Comparison of ENCODE assay signal across 16 cellular contexts in genomic region chr9:6194934-6195333, GRCh38. TPM values are rescaled to one million over a fixed set of nuclear protein-coding genes. Genes with fewer than 3 reads are reported as not detected.
DNase-seq lines count a peak whose midpoint lies in the region; ATAC-seq and TF ChIP-seq lines count a peak whose summit lies in the region.
"Had no signal": no experiment of that assay in that cellular context is flagged by ENCODE, and none has a peak within 500 bp of the region (broad histone marks: within the 10 kb centered on the region; RNA-seq: fewer than 3 reads in every experiment).

No MANE protein-coding gene starts in this region.

- in situ Hi-C loops in GM13976 (cut with MboI; ENCODE audit: low sequenced_read_pairs, unreplicated experiment), result no loop called here

- peaks cover 17% of the 10 kb centered on the region for H3K27me3 Mint-ChIP-seq in activated CD4-positive, alpha-beta T cell treated with anti-CD3 and anti-CD28 coated beads, Interleukin-2, amount 10 ng/mL, durations not matched to agents 7 days and 5 days
- H3K27me3 Mint-ChIP-seq in progenitor cell of endocrine pancreas, result peaks cover 2% of the 10 kb centered on the region
- H3K27me3 Mint-ChIP-seq: dendritic cell treated with granulocyte-macrophage colony-stimulating factor and Interleukin-4, amounts not matched to agents 40 ng/mL and 50 ng/mL, for 4 days had no signal

- no peak for ATAC-seq in stimulated activated effector memory CD8-positive, alpha-beta T cell treated with anti-CD3 and anti-CD28 coated beads, Interleukin-12 subunit alpha, Interleukin-12 subunit beta, amount 100 ng/mL, for 72 hours
- ATAC-seq: gastrocnemius medialis; Right ventricle myocardium inferior; stimulated activated naive CD8-positive, alpha-beta T cell treated with anti-CD3 and anti-CD28 coated beads, Interleukin-15, amount 100 ng/mL, for 72 hours had no signal

- TF ChIP-seq CTCF in LNCaP clone FGC (IDR thresholded peaks at IDR 0.05; ENCODE audit: control insufficient read depth, extremely low read depth, insufficient read depth) (peak; percentile 29; the same call in 1 of the 2 replicates), cardiac fibroblast (IDR thresholded peaks at IDR 0.05; ENCODE audit: low read depth, low read length) (peak; percentile 36), progenitor cell of endocrine pancreas (IDR thresholded peaks at IDR 0.05; ENCODE audit: unreplicated experiment) (peak; percentile 36), GM13976 (IDR thresholded peaks at IDR 0.05; ENCODE audit: borderline replicate concordance, control extremely low read depth, extremely low read depth, insufficient read depth, missing control alignments) (no peak)

- POLR2A ChIA-PET in activated CD4-positive, alpha-beta T cell treated with anti-CD3 and anti-CD28 coated beads, Interleukin-2, amount 10 ng/mL, durations not matched to agents 7 days and 5 days (lab: Charles Lee), result no interaction called here

- DNase-seq in activated CD4-positive, alpha-beta T cell treated with anti-CD3 and anti-CD28 coated beads for 48 hours, result peak; percentile 11
- DNase-seq in activated CD4-positive, alpha-beta T cell treated with anti-CD3 and anti-CD28 coated beads, Interleukin-2, amount 10 ng/mL, durations not matched to agents 7 days and 5 days, result no peak
- DNase-seq in LNCaP clone FGC (ENCODE audit: low read depth) (no peak), cardiac fibroblast (ENCODE audit: low read depth in 2 of 2) (no peak), progenitor cell of endocrine pancreas (ENCODE audit: low spot score, unreplicated experiment) (no peak), GM13976 (ENCODE audit: low spot score) (no peak), activated gamma-delta T cell (lab: John Stamatoyannopoulos, UW) (no peak)
- no peak for DNase-seq in stimulated activated effector memory CD8-positive, alpha-beta T cell treated with anti-CD3 and anti-CD28 coated beads, Interleukin-12 subunit alpha, Interleukin-12 subunit beta, amount 100 ng/mL, for 72 hours (ENCODE audit: low spot score in 2 of 2)
- DNase-seq: activated naive CD8-positive, alpha-beta T cell treated with anti-CD3 and anti-CD28 coated beads for 36 hours; AML-193; gastrocnemius medialis; NCI-H226; retina; stimulated activated naive CD8-positive, alpha-beta T cell treated with anti-CD3 and anti-CD28 coated beads, Interleukin-15, amount 100 ng/mL, for 72 hours had no signal

- no peak overlapping the region for H3K4me3 Mint-ChIP-seq in activated CD4-positive, alpha-beta T cell treated with anti-CD3 and anti-CD28 coated beads, Interleukin-2, amount 10 ng/mL, durations not matched to agents 7 days and 5 days
- no peak overlapping the region for H3K4me3 Mint-ChIP-seq in progenitor cell of endocrine pancreas (ENCODE audit: low read depth)
- H3K4me3 Mint-ChIP-seq in stimulated activated effector memory CD8-positive, alpha-beta T cell treated with anti-CD3 and anti-CD28 coated beads, Interleukin-12 subunit alpha, Interleukin-12 subunit beta, amount 100 ng/mL, for 72 hours, result no peak overlapping the region
- H3K4me3 Mint-ChIP-seq: activated naive CD8-positive, alpha-beta T cell treated with anti-CD3 and anti-CD28 coated beads for 36 hours; dendritic cell treated with granulocyte-macrophage colony-stimulating factor and Interleukin-4, amounts not matched to agents 40 ng/mL and 50 ng/mL, for 4 days; stimulated activated naive CD8-positive, alpha-beta T cell treated with anti-CD3 and anti-CD28 coated beads, Interleukin-15, amount 100 ng/mL, for 72 hours had no signal

- H3K27ac Mint-ChIP-seq in activated CD4-positive, alpha-beta T cell treated with anti-CD3 and anti-CD28 coated beads, Interleukin-2, amount 10 ng/mL, durations not matched to agents 7 days and 5 days, result no peak overlapping the region
- H3K27ac Mint-ChIP-seq in progenitor cell of endocrine pancreas, result no peak overlapping the region
- no peak overlapping the region for H3K27ac Mint-ChIP-seq in stimulated activated effector memory CD8-positive, alpha-beta T cell treated with anti-CD3 and anti-CD28 coated beads, Interleukin-12 subunit alpha, Interleukin-12 subunit beta, amount 100 ng/mL, for 72 hours
- H3K27ac Mint-ChIP-seq: activated naive CD8-positive, alpha-beta T cell treated with anti-CD3 and anti-CD28 coated beads for 36 hours; dendritic cell treated with granulocyte-macrophage colony-stimulating factor and Interleukin-4, amounts not matched to agents 40 ng/mL and 50 ng/mL, for 4 days; stimulated activated naive CD8-positive, alpha-beta T cell treated with anti-CD3 and anti-CD28 coated beads, Interleukin-15, amount 100 ng/mL, for 72 hours had no signal

- no peaks in the 10 kb centered on the region for H3K9me3 Mint-ChIP-seq in activated CD4-positive, alpha-beta T cell treated with anti-CD3 and anti-CD28 coated beads, Interleukin-2, amount 10 ng/mL, durations not matched to agents 7 days and 5 days
- H3K9me3 Mint-ChIP-seq in progenitor cell of endocrine pancreas (ENCODE audit: low read depth), result no peaks in the 10 kb centered on the region
- H3K9me3 Mint-ChIP-seq in stimulated activated effector memory CD8-positive, alpha-beta T cell treated with anti-CD3 and anti-CD28 coated beads, Interleukin-12 subunit alpha, Interleukin-12 subunit beta, amount 100 ng/mL, for 72 hours, result no peaks in the 10 kb centered on the region
- H3K9me3 Mint-ChIP-seq: activated naive CD8-positive, alpha-beta T cell treated with anti-CD3 and anti-CD28 coated beads for 36 hours; dendritic cell treated with granulocyte-macrophage colony-stimulating factor and Interleukin-4, amounts not matched to agents 40 ng/mL and 50 ng/mL, for 4 days; stimulated activated naive CD8-positive, alpha-beta T cell treated with anti-CD3 and anti-CD28 coated beads, Interleukin-15, amount 100 ng/mL, for 72 hours had no signal

- H3K4me1 Mint-ChIP-seq in activated CD4-positive, alpha-beta T cell treated with anti-CD3 and anti-CD28 coated beads, Interleukin-2, amount 10 ng/mL, durations not matched to agents 7 days and 5 days, result no peaks in the 10 kb centered on the region
- H3K4me1 Mint-ChIP-seq in progenitor cell of endocrine pancreas (ENCODE audit: low read depth), result peaks cover 1% of the 10 kb centered on the region
- no peaks in the 10 kb centered on the region for H3K4me1 Mint-ChIP-seq in stimulated activated effector memory CD8-positive, alpha-beta T cell treated with anti-CD3 and anti-CD28 coated beads, Interleukin-12 subunit alpha, Interleukin-12 subunit beta, amount 100 ng/mL, for 72 hours
- H3K4me1 Mint-ChIP-seq: activated naive CD8-positive, alpha-beta T cell treated with anti-CD3 and anti-CD28 coated beads for 36 hours; stimulated activated naive CD8-positive, alpha-beta T cell treated with anti-CD3 and anti-CD28 coated beads, Interleukin-15, amount 100 ng/mL, for 72 hours had no signal

- no peaks in the 10 kb centered on the region for H3K36me3 Mint-ChIP-seq in activated CD4-positive, alpha-beta T cell treated with anti-CD3 and anti-CD28 coated beads, Interleukin-2, amount 10 ng/mL, durations not matched to agents 7 days and 5 days (ENCODE audit: low read depth)
- H3K36me3 Mint-ChIP-seq in progenitor cell of endocrine pancreas (ENCODE audit: insufficient read depth), result no peaks in the 10 kb centered on the region
- H3K36me3 Mint-ChIP-seq in stimulated activated effector memory CD8-positive, alpha-beta T cell treated with anti-CD3 and anti-CD28 coated beads, Interleukin-12 subunit alpha, Interleukin-12 subunit beta, amount 100 ng/mL, for 72 hours, result no peaks in the 10 kb centered on the region
- H3K36me3 Mint-ChIP-seq: activated naive CD8-positive, alpha-beta T cell treated with anti-CD3 and anti-CD28 coated beads for 36 hours had no signal

- CTCF ChIA-PET in activated CD4-positive, alpha-beta T cell treated with anti-CD3 and anti-CD28 coated beads, Interleukin-2, amount 10 ng/mL, durations not matched to agents 7 days and 5 days (lab: Charles Lee), result no interaction called here

- H3K4me3 ChIP-seq in LNCaP clone FGC (ENCODE audit: low read depth, low read length), result no peak overlapping the region
- H3K4me3 ChIP-seq in cardiac fibroblast (replicated peaks in 1 of 2; ENCODE audit: low read depth in 2 of 2, low read length in 2 of 2), result no peak overlapping the region
- H3K4me3 ChIP-seq: gastrocnemius medialis had no signal

RNA-seq across cellular contexts. Expression of gene IL33, which starts 20.7 kb away (rescaled TPM):
- total RNA-seq in activated CD4-positive, alpha-beta T cell treated with anti-CD3 and anti-CD28 coated beads, Interleukin-2, amount 10 ng/mL, durations not matched to agents 7 days and 5 days, result not detected
- total RNA-seq in progenitor cell of endocrine pancreas, result 0.13 TPM in 1 of 2 replicates, not detected in the other
- total RNA-seq: activated naive CD8-positive, alpha-beta T cell treated with anti-CD3 and anti-CD28 coated beads for 36 hours had no signal
